8 cellular contexts compared by ENCODE assay signal in genomic region chr17:31859487-31860008, GRCh38. TPM values are rescaled to one million over a fixed set of nuclear protein-coding genes. Genes with fewer than 3 reads are reported as not detected.
DNase-seq lines count a peak whose midpoint lies in the region; ATAC-seq, FAIRE-seq and TF ChIP-seq lines count a peak whose summit lies in the region.

No MANE protein-coding gene starts in this region.

- H3K9me1 ChIP-seq in K562 (ENCODE audit: control insufficient read depth, insufficient read depth, low read length) = peaks cover 3% of the 10 kb centered on the region

- TF ChIP-seq RAD21 in K562 (CRISPR knock-in tag; conservative IDR thresholded peaks at IDR 0.05 in 1 of 2, IDR thresholded peaks at IDR 0.05 in 1 of 2) = no peak

- DNase-seq in A673 (ENCODE audit: low spot score) (no peak), K562 (ENCODE audit: extremely low read depth in 1 of 4, low spot score in 3 of 4) (no peak), mesendoderm (peak; percentile 17), kidney tubule cell (ENCODE audit: low spot score) (no peak), globus pallidus (ENCODE audit: low spot score) (no peak), NCI-H526 (lab: John Stamatoyannopoulos, UW) (no peak)
- no peak for DNase-seq in stimulated activated CD4-positive, alpha-beta T cell treated with anti-CD3 and anti-CD28 coated beads, Interleukin-12 subunit alpha, Interleukin-12 subunit beta, amount 100 ng/mL, for 4 hours

- WGBS in K562 (ENCODE audit: insufficient coverage, low coverage, missing lambda C conversion rate) = 16% methylated on average over 16 of the region's 16 CpGs
- no CpG with 5 or more reads among the region's 16 CpGs for WGBS in mesendoderm (ENCODE audit: extremely low coverage, insufficient coverage, low lambda C conversion rate)

- H3K4ac ChIP-seq in mesendoderm (ENCODE audit: low read depth, low read length) = no peak overlapping the region

- H3K9me3 ChIP-seq in A673 (ENCODE audit: low read depth, low read length, poor library complexity, severe bottlenecking) (no peaks in the 10 kb centered on the region), HEK293 (ENCODE audit: control insufficient read depth, insufficient read depth, low read depth, low read length) (no peaks in the 10 kb centered on the region), K562 (replicated peaks; ENCODE audit: control insufficient read depth, insufficient read depth, low read depth, low read length) (no peaks in the 10 kb centered on the region)

- H3K4me1 ChIP-seq in A673 (ENCODE audit: insufficient read depth, low read length, poor library complexity, severe bottlenecking) (no peaks in the 10 kb centered on the region), HEK293 (ENCODE audit: control insufficient read depth, insufficient read depth, low read length) (peaks cover 6% of the 10 kb centered on the region), K562 (replicated peaks in 1 of 2; ENCODE audit: control insufficient read depth in 2 of 2, insufficient read depth in 2 of 2, low read length in 2 of 2) (peaks cover 18 to 20% of the 10 kb centered on the region in 2 experiments), mesendoderm (ENCODE audit: control insufficient read depth, low read depth, low read length) (peaks cover 5% of the 10 kb centered on the region)

- H3K36me3 ChIP-seq in A673 (ENCODE audit: insufficient read depth, low read length, poor library complexity, severe bottlenecking) (peaks cover 7% of the 10 kb centered on the region), HEK293 (ENCODE audit: control insufficient read depth in 2 of 2, insufficient read depth in 1 of 2, low read length in 2 of 2) (peaks cover 44 to 49% of the 10 kb centered on the region in 2 experiments), K562 (ENCODE audit: control insufficient read depth, insufficient read depth, low read length) (peaks cover 40% of the 10 kb centered on the region), mesendoderm (ENCODE audit: control insufficient read depth, insufficient read depth, low read length) (peaks cover 2% of the 10 kb centered on the region)

- peak overlapping the region in 1 of 2 experiments; percentile 49; a peak in 1 of 4 replicates for H3K9ac ChIP-seq in K562 (ENCODE audit: insufficient read depth in 1 of 2, low read depth in 2 of 2, low read length in 2 of 2)
- H3K9ac ChIP-seq in mesendoderm (ENCODE audit: low read length) = peak overlapping the region; percentile 81

- H2BK120ac ChIP-seq in mesendoderm (ENCODE audit: low read depth, low read length) = no peak overlapping the region

- CTCF ChIA-PET in A673 (lab: Charles Lee) (no interaction called here), HEK293 (lab: Yijun Ruan, JAX) (interaction anchor here (0.5 to 1.2 kb wide), 3 partner anchors 10 to 200 kb away, joined by 3 read pairs; no protein-coding TSS in a partner anchor), K562 (lab: Yijun Ruan, JAX; ENCODE audit: low intra/inter-chr PET ratio) (no interaction called here)

- peaks cover 8% of the 10 kb centered on the region for H4K20me1 ChIP-seq in K562 (replicated peaks; ENCODE audit: control insufficient read depth, insufficient read depth, low read length)

- H3K79me2 ChIP-seq in K562 (ENCODE audit: control insufficient read depth, insufficient read depth, low read length) = peaks cover 23% of the 10 kb centered on the region
- peaks cover 3% of the 10 kb centered on the region for H3K79me2 ChIP-seq in mesendoderm (ENCODE audit: control insufficient read depth, insufficient read depth, low read length)

- POLR2A ChIA-PET in A673 (lab: Charles Lee; ENCODE audit: low non-redundant PET) (no interaction called here), HEK293 (lab: Yijun Ruan, JAX) (interaction anchor here (0.6 to 1.6 kb wide), 4 partner anchors 10 to 78 kb away, joined by 3 to 6 read pairs (median 3); partner anchors contain the start of gene UTP6), K562 (lab: Yijun Ruan, JAX) (interaction anchor here (0.7 to 1.1 kb wide), 3 partner anchors 12 to 41 kb away, joined by 3 to 4 read pairs (median 4); no protein-coding TSS in a partner anchor)

- TF ChIP-seq POLR2A in K562 (conservative IDR thresholded peaks at IDR 0.05) = no peak

- no peak for TF ChIP-seq EP300 in K562 (IDR thresholded peaks at IDR 0.05; ENCODE audit: low read length)

- no peak overlapping the region for H4K5ac ChIP-seq in mesendoderm (ENCODE audit: low read length)

- peaks cover 3% of the 10 kb centered on the region for H3K79me1 ChIP-seq in mesendoderm (ENCODE audit: low read length)

- no peak for ATAC-seq in K562

- H3K27ac ChIP-seq in A673 (ENCODE audit: low read depth, low read length, poor library complexity, severe bottlenecking) = no peak overlapping the region
- peak overlapping the region; percentile 37; the same call in 1 of the 2 replicates for H3K27ac ChIP-seq in HEK293 (ENCODE audit: extremely low read depth, low read depth, low read length)
- no peak overlapping the region for H3K27ac ChIP-seq in K562 (ENCODE audit: extremely low read depth, low read depth, low read length)
- H3K27ac ChIP-seq in mesendoderm (ENCODE audit: low read depth, low read length) = no peak overlapping the region

- no peak overlapping the region for H3K23ac ChIP-seq in mesendoderm (ENCODE audit: low read length)

- H2BK15ac ChIP-seq in mesendoderm (replicated peaks; ENCODE audit: low read depth) = no peak overlapping the region

- no peak overlapping the region for H2AK5ac ChIP-seq in mesendoderm (ENCODE audit: low read length)

- H3K18ac ChIP-seq in mesendoderm (ENCODE audit: low read length) = no peak overlapping the region

- peak; percentile 60 for FAIRE-seq in K562 (lab: Jason Lieb, UNC)

- H2BK5ac ChIP-seq in mesendoderm (ENCODE audit: low read length) = no peak overlapping the region

- intact Hi-C loops in A673 (cut with micrococcal nuclease; ENCODE audit: unreplicated experiment) (no loop called here), K562 (cut with micrococcal nuclease) (no loop called here)

- H3K56ac ChIP-seq in mesendoderm (ENCODE audit: low read length) = peak overlapping the region; percentile 83

- H3K27me3 ChIP-seq in A673 (replicated peaks; ENCODE audit: insufficient read depth, low read depth, low read length, poor library complexity) = no peaks in the 10 kb centered on the region
- H3K27me3 ChIP-seq in K562 (ENCODE audit: control insufficient read depth in 2 of 2, insufficient read depth in 2 of 2, low read length in 2 of 2) = no peaks in the 10 kb centered on the region
- H3K27me3 ChIP-seq in mesendoderm (ENCODE audit: insufficient read depth, low read length, poor library complexity) = no peaks in the 10 kb centered on the region

- H3K4me2 ChIP-seq in K562 (ENCODE audit: insufficient read depth, low read length) = peak overlapping the region; percentile 81
- H3K4me2 ChIP-seq in mesendoderm (ENCODE audit: low read length) = peak overlapping the region; percentile 88

- TF ChIP-seq CTCF in A673 (conservative IDR thresholded peaks at IDR 0.05; ENCODE audit: low read depth, low read length) = no peak
- no peak for TF ChIP-seq CTCF in HEK293 (tag by site-specific recombination; IDR thresholded peaks at IDR 0.05)
- no peak for TF ChIP-seq CTCF in K562 (IDR thresholded peaks at IDR 0.05 in 2 of 3, conservative IDR thresholded peaks at IDR 0.05 in 1 of 3; ENCODE audit: insufficient read depth in 2 of 3, low read depth in 1 of 3, low read length in 3 of 3)

- H3K4me3 ChIP-seq in A673 (ENCODE audit: low read depth, low read length, poor library complexity, severe bottlenecking) = peak overlapping the region; percentile 37
- H3K4me3 ChIP-seq in HEK293 (ENCODE audit: low read depth, low read length) = peak overlapping the region; percentile 43
- peak overlapping the region; percentile 68 for H3K4me3 ChIP-seq in K562
- peak overlapping the region; percentile 69 for H3K4me3 ChIP-seq in mesendoderm (ENCODE audit: low read length)

- BruUV-seq in A673 (replicated peaks; lab: Mats Ljungman, UMichigan) = no TSS peak
- no TSS peak for BruUV-seq in K562 (replicated peaks; lab: Mats Ljungman, UMichigan)

- no peak overlapping the region for H4K8ac ChIP-seq in mesendoderm (ENCODE audit: low read depth, low read length)

- no peak overlapping the region for H2AFZ ChIP-seq in K562 (ENCODE audit: low read depth, low read length)

- in situ Hi-C loops in K562 (cut with MboI) = no loop called here

RNA-seq across cellular contexts. Expression of gene COPRS, which starts 0.5 kb away (rescaled TPM):
- total RNA-seq in A673 (2021) = 33.3 and 34.4 TPM in 2 replicates
- 5.9 and 9.8 TPM in 2 replicates for total RNA-seq in K562 (2011; cell fraction: chromatin; rRNA removed; ENCODE audit: low replicate concordance)
- total RNA-seq in K562 (2011; cell fraction: nucleolus; rRNA removed) = 9.0 and 9.9 TPM in 2 replicates
- 8.0 and 13.7 TPM in 2 replicates for total RNA-seq in K562 (2011; cell fraction: nucleoplasm; rRNA removed)
- total RNA-seq in K562 (2014; rRNA removed) = 102 and 103 TPM in 2 replicates
- 74.0 and 81.1 TPM in 2 replicates for total RNA-seq in K562 (2014; rRNA removed; fragmentation: Illumina TruSeq; extraction: Trizol)
- 77.8 and 79.6 TPM in 2 replicates for total RNA-seq in K562 (2015; rRNA removed; fragmentation: Illumina TruSeq; extraction: Trizol)
- total RNA-seq in K562 (2021) = 48.2 and 56.8 TPM in 2 replicates
- polyA plus RNA-seq in K562 (2011; rRNA removed) = 21.6 and 37.3 TPM in 2 replicates
- 30.7 and 47.8 TPM in 2 replicates for polyA plus RNA-seq in K562 (2011; cell fraction: cytosol; rRNA removed)
- 14.3 and 18.7 TPM in 2 replicates for polyA plus RNA-seq in K562 (2011; cell fraction: nucleus; rRNA removed)
- polyA plus RNA-seq in K562 (2012) = 48.5 and 68.8 TPM in 2 replicates
- 60.4 and 60.5 TPM in 2 replicates for polyA plus RNA-seq in K562 (2014; fragmentation: Illumina TruSeq; extraction: Trizol)
- polyA plus RNA-seq in K562 (2014; fragmentation: Nextera tagmentation; extraction: Ambion mirVana) = 10 to 100 TPM; 11.9 to 13.7 TPM
- 59.7 and 68.8 TPM in 2 replicates for polyA plus RNA-seq in K562 (2014; rRNA removed)
- 29.9 and 48.6 TPM in 2 replicates for polyA minus RNA-seq in K562 (2011; rRNA and poly(A)+ RNA removed)
- polyA minus RNA-seq in K562 (2011; cell fraction: cytosol; rRNA and poly(A)+ RNA removed) = 6.6 and 24.9 TPM in 2 replicates
- 2.7 and 5.4 TPM in 2 replicates for polyA minus RNA-seq in K562 (2011; cell fraction: nucleus; rRNA and poly(A)+ RNA removed)
- polyA plus RNA-seq in mesendoderm (2013, experiment 1 of 2) = 50.7 TPM
- polyA plus RNA-seq in mesendoderm (2013, experiment 2 of 2) = 49.9 TPM

RNA-seq across cellular contexts. Expression of gene UTP6, which starts 42.0 kb away (rescaled TPM):
- 57.3 and 64.4 TPM in 2 replicates for total RNA-seq in A673 (2021)
- 87.6 and 168 TPM in 2 replicates for total RNA-seq in K562 (2011; cell fraction: chromatin; rRNA removed; ENCODE audit: low replicate concordance)
- total RNA-seq in K562 (2011; cell fraction: nucleolus; rRNA removed) = 46.0 and 46.2 TPM in 2 replicates
- total RNA-seq in K562 (2011; cell fraction: nucleoplasm; rRNA removed) = 64.0 and 84.8 TPM in 2 replicates
- 70.4 and 78.3 TPM in 2 replicates for total RNA-seq in K562 (2014; rRNA removed)
- 136 and 190 TPM in 2 replicates for total RNA-seq in K562 (2014; rRNA removed; fragmentation: Illumina TruSeq; extraction: Trizol)
- 85.8 and 107 TPM in 2 replicates for total RNA-seq in K562 (2015; rRNA removed; fragmentation: Illumina TruSeq; extraction: Trizol)
- 156 and 160 TPM in 2 replicates for total RNA-seq in K562 (2021)
- polyA plus RNA-seq in K562 (2011; rRNA removed) = 53.8 and 122 TPM in 2 replicates
- 6.9 and 14.5 TPM in 2 replicates for polyA plus RNA-seq in K562 (2011; cell fraction: cytosol; rRNA removed)
- 29.7 and 32.9 TPM in 2 replicates for polyA plus RNA-seq in K562 (2011; cell fraction: nucleus; rRNA removed)
- polyA plus RNA-seq in K562 (2012) = 75.6 and 127 TPM in 2 replicates
- polyA plus RNA-seq in K562 (2014; fragmentation: Illumina TruSeq; extraction: Trizol) = 93.2 and 93.6 TPM in 2 replicates
- polyA plus RNA-seq in K562 (2014; fragmentation: Nextera tagmentation; extraction: Ambion mirVana) = 100 to 1,000 TPM; 204 to 330 TPM
- polyA plus RNA-seq in K562 (2014; rRNA removed) = 131 and 142 TPM in 2 replicates
- polyA minus RNA-seq in K562 (2011; rRNA and poly(A)+ RNA removed) = 43.9 and 58.6 TPM in 2 replicates
- 16.8 and 34.3 TPM in 2 replicates for polyA minus RNA-seq in K562 (2011; cell fraction: cytosol; rRNA and poly(A)+ RNA removed)
- 12.1 and 13.9 TPM in 2 replicates for polyA minus RNA-seq in K562 (2011; cell fraction: nucleus; rRNA and poly(A)+ RNA removed)
- polyA plus RNA-seq in mesendoderm (2013, experiment 1 of 2) = 82.4 TPM
- 81.1 TPM for polyA plus RNA-seq in mesendoderm (2013, experiment 2 of 2)
